In genomic region chr20:45363611-45364492, GRCh38 we compare ENCODE assay signal across 1 cellular context.
TF ChIP-seq lines count a peak whose summit lies in the region.

No MANE protein-coding gene starts in this region.

TF ChIP-seq in WTC11, 78 proteins besides CTCF, POLR2A, EP300 and RAD21 (continued from another document):
- TF ChIP-seq ATF6 (CRISPR knock-in tag; IDR thresholded peaks at IDR 0.05) (no peak), SMAD4 (CRISPR knock-in tag; IDR thresholded peaks at IDR 0.05) (no peak), ZNF232 (CRISPR knock-in tag; IDR thresholded peaks at IDR 0.05) (no peak), SOX15 (CRISPR knock-in tag; IDR thresholded peaks at IDR 0.05) (no peak), PREB (CRISPR knock-in tag; IDR thresholded peaks at IDR 0.05; ENCODE audit: borderline replicate concordance) (no peak), CREM (CRISPR knock-in tag; IDR thresholded peaks at IDR 0.05) (no peak), ZNF423 (CRISPR knock-in tag; IDR thresholded peaks at IDR 0.05) (no peak)
